1 cellular context compared by ENCODE assay signal in genomic region chr1:160177667-160178066, GRCh38.
TF ChIP-seq lines count a peak whose summit lies in the region.

No MANE protein-coding gene starts in this region.

TF ChIP-seq in K562, 482 proteins besides CTCF, POLR2A, EP300 and RAD21:
- no peak for TF ChIP-seq SMC3 (conservative IDR thresholded peaks at IDR 0.05; ENCODE audit: insufficient read depth, low read depth, low read length)
- TF ChIP-seq U2AF1 (optimal IDR thresholded peaks at IDR 0.05; ENCODE audit: low read depth, low read length): no peak
- TF ChIP-seq, protein P1, sequence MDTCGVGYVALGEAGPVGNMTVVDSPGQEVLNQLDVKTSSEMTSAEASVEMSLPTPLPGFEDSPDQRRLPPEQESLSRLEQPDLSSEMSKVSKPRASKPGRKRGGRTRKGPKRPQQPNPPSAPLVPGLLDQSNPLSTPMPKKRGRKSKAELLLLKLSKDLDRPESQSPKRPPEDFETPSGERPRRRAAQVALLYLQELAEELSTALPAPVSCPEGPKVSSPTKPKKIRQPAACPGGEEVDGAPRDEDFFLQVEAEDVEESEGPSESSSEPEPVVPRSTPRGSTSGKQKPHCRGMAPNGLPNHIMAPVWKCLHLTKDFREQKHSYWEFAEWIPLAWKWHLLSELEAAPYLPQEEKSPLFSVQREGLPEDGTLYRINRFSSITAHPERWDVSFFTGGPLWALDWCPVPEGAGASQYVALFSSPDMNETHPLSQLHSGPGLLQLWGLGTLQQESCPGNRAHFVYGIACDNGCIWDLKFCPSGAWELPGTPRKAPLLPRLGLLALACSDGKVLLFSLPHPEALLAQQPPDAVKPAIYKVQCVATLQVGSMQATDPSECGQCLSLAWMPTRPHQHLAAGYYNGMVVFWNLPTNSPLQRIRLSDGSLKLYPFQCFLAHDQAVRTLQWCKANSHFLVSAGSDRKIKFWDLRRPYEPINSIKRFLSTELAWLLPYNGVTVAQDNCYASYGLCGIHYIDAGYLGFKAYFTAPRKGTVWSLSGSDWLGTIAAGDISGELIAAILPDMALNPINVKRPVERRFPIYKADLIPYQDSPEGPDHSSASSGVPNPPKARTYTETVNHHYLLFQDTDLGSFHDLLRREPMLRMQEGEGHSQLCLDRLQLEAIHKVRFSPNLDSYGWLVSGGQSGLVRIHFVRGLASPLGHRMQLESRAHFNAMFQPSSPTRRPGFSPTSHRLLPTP (IDR thresholded peaks at IDR 0.05; ENCODE audit: borderline replicate concordance, extremely low read depth, insufficient read length): no peak
- TF ChIP-seq PTRF (tag; IDR thresholded peaks at IDR 0.05): no peak
